In genomic region chr21:36877741-36878140, GRCh38 we compare ENCODE assay signal across 30 cellular contexts.
"Had no signal": no experiment of that assay in that cellular context is flagged by ENCODE, and none has a peak within 500 bp of the region (broad histone marks: within the 10 kb centered on the region; RNA-seq: fewer than 3 reads in every experiment).

No MANE protein-coding gene starts in this region.

- FAIRE-seq: keratinocyte, pancreas, urothelium cell line had no signal

- H3K4me3 Mint-ChIP-seq: naive thymus-derived CD8-positive, alpha-beta T cell; nephron; neural crest cell; stimulated activated effector memory CD8-positive, alpha-beta T cell treated with anti-CD3 and anti-CD28 coated beads, Interleukin-12 subunit alpha, Interleukin-12 subunit beta, amount 100 ng/mL, for 72 hours; stimulated activated naive CD8-positive, alpha-beta T cell treated with anti-CD3 and anti-CD28 coated beads, Interleukin-15, Interleukin-2, amounts not matched to agents 100 ng/mL and 50 ng/mL, for 24 hours had no signal

- H3K4me1 ChIP-seq: left lung, lower lobe of right lung, pancreas, prostate gland, sigmoid colon, spleen, suprapubic skin, tibial artery, upper lobe of right lung had no signal

- H2AFZ ChIP-seq: hepatocyte had no signal

- H3K27ac ChIP-seq: hepatocyte, left lung, lower lobe of right lung, pancreas, prostate gland, sigmoid colon, spleen, suprapubic skin, thoracic aorta, tibial artery, upper lobe of right lung had no signal

- H3K9me3 ChIP-seq: pancreas, prostate gland, suprapubic skin, thoracic aorta, tibial artery, upper lobe of right lung had no signal

- DNase-seq: kidney glomerular epithelial cell; left cardiac atrium; left lung; lower lobe of right lung; mammary epithelial cell; mesenchymal stem cell; naive thymus-derived CD8-positive, alpha-beta T cell; nucleus accumbens; pancreas; posterior cingulate gyrus; retina; right cardiac atrium; sigmoid colon; small intestine; spleen; stimulated activated CD4-positive, alpha-beta T cell treated with anti-CD3 and anti-CD28 coated beads, Interleukin-4, amount 100 ng/mL, for 24 hours; stimulated activated naive CD4-positive, alpha-beta T cell; tibial artery; trophoblast cell; upper lobe of right lung had no signal

- ATAC-seq: left cardiac atrium; left lung; lower lobe of right lung; naive thymus-derived CD8-positive, alpha-beta T cell; pancreas; right cardiac atrium; stimulated activated effector memory CD8-positive, alpha-beta T cell treated with anti-CD3 and anti-CD28 coated beads, Interleukin-12 subunit alpha, Interleukin-12 subunit beta, amount 100 ng/mL, for 72 hours; upper lobe of right lung had no signal

- H3K27me3 Mint-ChIP-seq: naive thymus-derived CD8-positive, alpha-beta T cell; stimulated activated naive CD8-positive, alpha-beta T cell treated with anti-CD3 and anti-CD28 coated beads, Interleukin-15, Interleukin-2, amounts not matched to agents 100 ng/mL and 50 ng/mL, for 24 hours had no signal

- H3K9me3 Mint-ChIP-seq: stimulated activated naive CD8-positive, alpha-beta T cell treated with anti-CD3 and anti-CD28 coated beads, Interleukin-15, Interleukin-2, amounts not matched to agents 100 ng/mL and 50 ng/mL, for 24 hours had no signal

- H3K36me3 ChIP-seq: left lung, lower lobe of right lung, pancreas, prostate gland, sigmoid colon, suprapubic skin, thoracic aorta, upper lobe of right lung had no signal

- H3K79me2 ChIP-seq: hepatocyte had no signal

- H3K36me3 Mint-ChIP-seq: stimulated activated effector memory CD8-positive, alpha-beta T cell treated with anti-CD3 and anti-CD28 coated beads, Interleukin-12 subunit alpha, Interleukin-12 subunit beta, amount 100 ng/mL, for 72 hours had no signal

- H3K27me3 ChIP-seq: hepatocyte, left lung, pancreas, sigmoid colon, spleen, suprapubic skin, tibial artery, upper lobe of right lung had no signal

- H3K4me1 Mint-ChIP-seq: nephron, neural crest cell had no signal

- H3K27ac Mint-ChIP-seq: nephron; stimulated activated effector memory CD8-positive, alpha-beta T cell treated with anti-CD3 and anti-CD28 coated beads, Interleukin-12 subunit alpha, Interleukin-12 subunit beta, amount 100 ng/mL, for 72 hours; stimulated activated naive CD8-positive, alpha-beta T cell treated with anti-CD3 and anti-CD28 coated beads, Interleukin-15, Interleukin-2, amounts not matched to agents 100 ng/mL and 50 ng/mL, for 24 hours had no signal

- H3K4me2 ChIP-seq: hepatocyte had no signal

- H3K4me3 ChIP-seq: hepatocyte, left lung, lower lobe of right lung, pancreas, prostate gland, sigmoid colon, spleen, suprapubic skin, thoracic aorta, tibial artery, upper lobe of right lung had no signal
